ENCODE assay signal across 18 cellular contexts in genomic region chr10:74104480-74104879, GRCh38.
"Had no signal": no experiment of that assay in that cellular context is flagged by ENCODE, and none has a peak within 500 bp of the region (broad histone marks: within the 10 kb centered on the region; RNA-seq: fewer than 3 reads in every experiment).

No MANE protein-coding gene starts in this region.

- H3K27ac Mint-ChIP-seq: activated naive CD4-positive, alpha-beta T cell treated with anti-CD3 and anti-CD28 coated beads, Interleukin-2, amount 50 U/mL, for 72 hours; activated T-cell treated with anti-CD3 and anti-CD28 coated beads, Interleukin-2, amount 50 U/mL, for 72 hours; stimulated activated naive CD8-positive, alpha-beta T cell treated with anti-CD3 and anti-CD28 coated beads, Interleukin-15, amount 100 ng/mL, for 72 hours had no signal

- H3K9me3 Mint-ChIP-seq: activated CD4-positive, alpha-beta T cell treated with anti-CD3 and anti-CD28 coated beads, Interleukin-2, amount 10 ng/mL, durations not matched to agents 24 days and 14 days; activated naive CD4-positive, alpha-beta T cell treated with anti-CD3 and anti-CD28 coated beads, Interleukin-2, amount 50 U/mL, for 72 hours; activated T-cell treated with anti-CD3 and anti-CD28 coated beads, Interleukin-2, amount 50 U/mL, for 72 hours; neural crest cell; stimulated activated naive CD8-positive, alpha-beta T cell treated with anti-CD3 and anti-CD28 coated beads, Interleukin-15, amount 100 ng/mL, for 72 hours had no signal

- ATAC-seq: activated naive CD4-positive, alpha-beta T cell treated with anti-CD3 and anti-CD28 coated beads, Interleukin-2, amount 50 U/mL, for 72 hours; activated T-cell treated with anti-CD3 and anti-CD28 coated beads, Interleukin-2, amount 50 U/mL, for 72 hours; esophagus mucosa; right lobe of liver; stimulated activated naive CD8-positive, alpha-beta T cell treated with anti-CD3 and anti-CD28 coated beads, Interleukin-15, amount 100 ng/mL, for 72 hours had no signal

- H3K4me3 Mint-ChIP-seq: activated CD4-positive, alpha-beta T cell treated with anti-CD3 and anti-CD28 coated beads, Interleukin-2, amount 10 ng/mL, durations not matched to agents 24 days and 14 days; activated T-cell treated with anti-CD3 and anti-CD28 coated beads, Interleukin-2, amount 50 U/mL, for 72 hours; neural crest cell; stimulated activated naive CD8-positive, alpha-beta T cell treated with anti-CD3 and anti-CD28 coated beads, Interleukin-15, amount 100 ng/mL, for 72 hours had no signal

- DNase-seq: activated CD4-positive, alpha-beta T cell treated with anti-CD3 and anti-CD28 coated beads, Interleukin-2, amount 10 ng/mL, durations not matched to agents 24 days and 14 days; activated gamma-delta T cell; activated T-cell treated with anti-CD3 and anti-CD28 coated beads, Interleukin-2, amount 50 U/mL, for 72 hours; adrenal gland; effector CD4-positive, alpha-beta T cell; gastrocnemius medialis; heart left ventricle; left ventricle myocardium inferior; mammary epithelial cell; right lobe of liver; small intestine; stimulated activated CD4-positive, alpha-beta T cell treated with anti-CD3 and anti-CD28 coated beads, Interleukin-15, amount 100 ng/mL, for 24 hours; stimulated activated CD4-positive, alpha-beta T cell treated with anti-CD3 and anti-CD28 coated beads, Interleukin-2, amount 100 ng/mL, for 48 hours; stimulated activated naive CD8-positive, alpha-beta T cell treated with anti-CD3 and anti-CD28 coated beads, Interleukin-15, amount 100 ng/mL, for 72 hours; trophoblast cell had no signal

- H3K4me1 Mint-ChIP-seq: neural crest cell; stimulated activated naive CD8-positive, alpha-beta T cell treated with anti-CD3 and anti-CD28 coated beads, Interleukin-15, amount 100 ng/mL, for 72 hours had no signal
